Comparison of ENCODE assay signal across 20 cellular contexts in the genomic region with DNA sequence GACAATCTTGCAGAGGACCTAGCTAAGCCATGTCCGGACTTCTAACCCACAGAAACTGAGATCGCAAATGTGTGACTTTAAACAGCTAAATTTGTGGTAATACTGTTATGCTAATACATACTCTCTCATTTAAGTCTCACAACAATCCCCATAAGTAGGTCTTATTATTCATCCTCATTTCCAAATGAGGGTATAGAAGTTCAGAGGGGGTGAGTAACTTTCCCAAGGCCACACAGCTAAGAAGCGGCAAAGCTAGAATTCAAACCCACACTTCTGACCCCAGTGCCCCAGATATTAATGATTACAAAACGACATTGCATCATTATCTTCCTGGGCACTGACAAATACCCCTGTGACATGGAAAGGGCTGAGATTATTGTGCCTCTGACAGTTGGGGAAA.
DNase-seq lines count a peak whose midpoint lies in the region; ATAC-seq, FAIRE-seq and TF ChIP-seq lines count a peak whose summit lies in the region.
"Had no signal": no experiment of that assay in that cellular context is flagged by ENCODE, and none has a peak within 500 bp of the region (broad histone marks: within the 10 kb centered on the region; RNA-seq: fewer than 3 reads in every experiment).

No MANE protein-coding gene starts in this region.

- H3K9ac ChIP-seq in HepG2 (ENCODE audit: insufficient read depth, low read depth, low read length): no peak overlapping the region
- no peak overlapping the region for H3K9ac ChIP-seq in smooth muscle cell (ENCODE audit: low read depth)
- H3K9ac ChIP-seq: KMS-11 had no signal

- H3K4me2 ChIP-seq in HepG2 (ENCODE audit: low read depth, low read length) (peak overlapping the region; percentile 27), smooth muscle cell (no peak overlapping the region)
- H3K4me2 ChIP-seq: KMS-11 had no signal

- BruUV-seq in HepG2 (replicated peaks; lab: Mats Ljungman, UMichigan): no TSS peak

- POLR2A ChIA-PET in HepG2 (lab: Yijun Ruan, JAX): interaction anchor here (0.6 to 5.1 kb wide), 4 partner anchors 11 to 107 kb away, joined by 3 to 48 read pairs (median 4); no protein-coding TSS in a partner anchor

- DNase-seq in left ventricle myocardium inferior: no peak
- no peak for DNase-seq in heart right ventricle
- no peak for DNase-seq in body of pancreas
- DNase-seq in HepG2 (ENCODE audit: low spot score): no peak
- DNase-seq in upper lobe of right lung: no peak
- no peak for DNase-seq in cortex of kidney (lab: John Stamatoyannopoulos, UW)
- DNase-seq in smooth muscle cell (lab: John Stamatoyannopoulos, UW; ENCODE audit: unreplicated experiment): no peak
- no peak for DNase-seq in 8988T
- DNase-seq: Caco-2, DMS53, HFFc6, NCI-H1105, NCI-H187 treated with DMSO at 0.1 percent for 48 hours, NCI-H2171, NCI-H82, SHP77 treated with DMSO at 0.1 percent for 48 hours had no signal

- TF ChIP-seq POLR2A in body of pancreas (IDR thresholded peaks at IDR 0.05): no peak
- no peak for TF ChIP-seq POLR2A in HepG2 (IDR thresholded peaks at IDR 0.05; ENCODE audit: insufficient read depth in 1 of 2, low read depth in 2 of 2, low read length in 2 of 2)

- CTCF ChIA-PET in HepG2 (lab: Yijun Ruan, JAX; ENCODE audit: low intra/inter-chr PET ratio, low total read pairs): no interaction called here

- H3K4me1 ChIP-seq in left ventricle myocardium inferior (peaks cover 10% of the 10 kb centered on the region), heart right ventricle (peaks cover 0 to 53% (median 0%) of the 10 kb centered on the region in 9 donors), body of pancreas (peaks cover 34% of the 10 kb centered on the region), HepG2 (ENCODE audit: insufficient read depth, low read length) (peaks cover 81% of the 10 kb centered on the region), upper lobe of right lung (peaks cover 50% of the 10 kb centered on the region), smooth muscle cell (ENCODE audit: low read depth) (no peaks in the 10 kb centered on the region)

- H3K9me3 ChIP-seq in left ventricle myocardium inferior (replicated peaks) (no peaks in the 10 kb centered on the region), heart right ventricle (no peaks in the 10 kb centered on the region), body of pancreas (no peaks in the 10 kb centered on the region), HepG2 (ENCODE audit: low read length) (no peaks in the 10 kb centered on the region), upper lobe of right lung (no peaks in the 10 kb centered on the region), smooth muscle cell (replicated peaks; ENCODE audit: low read depth) (no peaks in the 10 kb centered on the region)
- H3K9me3 ChIP-seq: Caco-2 had no signal

- ATAC-seq in heart right ventricle (no peak), body of pancreas (no peak), HepG2 (no peak), upper lobe of right lung (no peak)
- ATAC-seq: Panc1 had no signal

- FAIRE-seq in HepG2 (lab: Jason Lieb, UNC): no peak

- H3K27me3 ChIP-seq in left ventricle myocardium inferior (ENCODE audit: low read depth) (peaks cover 44% of the 10 kb centered on the region), heart right ventricle (peaks cover 0 to 22% (median 7%) of the 10 kb centered on the region in 7 donors), body of pancreas (no peaks in the 10 kb centered on the region), HepG2 (ENCODE audit: control insufficient read depth in 1 of 2, insufficient read depth in 2 of 2, low read length in 2 of 2) (peaks cover 2 to 7% of the 10 kb centered on the region in 2 experiments; a peak in 3 of 5 replicates), upper lobe of right lung (peaks cover 7% of the 10 kb centered on the region), smooth muscle cell (ENCODE audit: low read depth) (peaks cover 2% of the 10 kb centered on the region)

- no peaks in the 10 kb centered on the region for H3F3A ChIP-seq in smooth muscle cell (ENCODE audit: low read depth)

- no peak overlapping the region for H3K4me3 ChIP-seq in left ventricle myocardium inferior
- H3K4me3 ChIP-seq in heart right ventricle: no peak overlapping the region
- H3K4me3 ChIP-seq in body of pancreas: no peak overlapping the region
- no peak overlapping the region for H3K4me3 ChIP-seq in HepG2 (replicated peaks in 1 of 3; ENCODE audit: insufficient read depth in 1 of 3, low read depth in 2 of 3, low read length in 3 of 3)
- no peak overlapping the region for H3K4me3 ChIP-seq in upper lobe of right lung
- H3K4me3 ChIP-seq in smooth muscle cell: no peak overlapping the region

- TF ChIP-seq RAD21 in HepG2 (CRISPR knock-in tag; IDR thresholded peaks at IDR 0.05): no peak

- WGBS in heart right ventricle, 2 donors: 85 to 90% methylated on average over 4 of the region's 4 CpGs
- 63 to 69% methylated on average over 4 of the region's 4 CpGs for WGBS in body of pancreas, 2 donors
- WGBS in HepG2 (ENCODE audit: low lambda C conversion rate): 67% methylated on average over 4 of the region's 4 CpGs
- whole genome bisulfite sequencing in smooth muscle cell (ENCODE audit: low lambda C conversion rate): 82% methylated on average over 4 of the region's 4 CpGs

- H2AFZ ChIP-seq in HepG2 (ENCODE audit: low read length) (no peak overlapping the region), smooth muscle cell (ENCODE audit: low read depth) (no peak overlapping the region)

- H4K20me1 ChIP-seq in HepG2 (ENCODE audit: insufficient read depth, low read length) (no peaks in the 10 kb centered on the region), smooth muscle cell (ENCODE audit: low read depth) (no peaks in the 10 kb centered on the region)

- intact Hi-C loops in left ventricle myocardium inferior (cut with micrococcal nuclease) (no loop called here), heart right ventricle (cut with DNase I) (no loop called here), body of pancreas (cut with DNase I) (no loop called here), HepG2 (cut with micrococcal nuclease; ENCODE audit: unreplicated experiment) (no loop called here), upper lobe of right lung (cut with DNase I) (no loop called here)

- H3K36me3 ChIP-seq in left ventricle myocardium inferior (no peaks in the 10 kb centered on the region), heart right ventricle (no peaks in the 10 kb centered on the region), body of pancreas (replicated peaks in 1 of 2; ENCODE audit: insufficient read depth in 1 of 2, low read depth in 2 of 2) (no peaks in the 10 kb centered on the region), HepG2 (replicated peaks in 1 of 2; ENCODE audit: control insufficient read depth in 1 of 2, insufficient read depth in 2 of 2, low read length in 2 of 2) (no peaks in the 10 kb centered on the region), upper lobe of right lung (no peaks in the 10 kb centered on the region), smooth muscle cell (ENCODE audit: low read depth) (no peaks in the 10 kb centered on the region)

- no peaks in the 10 kb centered on the region for H3K79me2 ChIP-seq in HepG2 (ENCODE audit: insufficient read depth, low read length)
- H3K79me2 ChIP-seq in smooth muscle cell (ENCODE audit: low read depth): no peaks in the 10 kb centered on the region

- H3K27ac ChIP-seq in left ventricle myocardium inferior (replicated peaks) (peak overlapping the region; percentile 50), heart right ventricle (peak overlapping the region in 2 of 10 donors; percentile 4 to 90), body of pancreas (peak overlapping the region in 3 of 4 donors; percentile 37 to 74 (median 38)), HepG2 (ENCODE audit: extremely low read length, insufficient read depth, low read length) (no peak overlapping the region), upper lobe of right lung (peak overlapping the region; percentile 1), smooth muscle cell (ENCODE audit: low read depth) (no peak overlapping the region)
- H3K27ac ChIP-seq: 22Rv1, C4-2B, KMS-11 had no signal

- in situ Hi-C loops in HepG2 (cut with HindIII; ENCODE audit: extremely low pct_ligation_motif_present, low pct_unique_long_range_greater_than_20kb): no loop called here

- TF ChIP-seq EP300 in HepG2 (IDR thresholded peaks at IDR 0.05; ENCODE audit: low read depth in 2 of 2, low read length in 2 of 2) (no peak), HepG2 (CRISPR knock-in tag; IDR thresholded peaks at IDR 0.05; ENCODE audit: borderline replicate concordance) (no peak)

- no peak for TF ChIP-seq CTCF in left ventricle myocardium inferior (IDR thresholded peaks at IDR 0.05; ENCODE audit: borderline replicate concordance)
- no peak for TF ChIP-seq CTCF in heart right ventricle (IDR thresholded peaks at IDR 0.05)
- TF ChIP-seq CTCF in body of pancreas (IDR thresholded peaks at IDR 0.05): no peak
- TF ChIP-seq CTCF in HepG2 (CRISPR knock-in tag; IDR thresholded peaks at IDR 0.05): no peak
- no peak for TF ChIP-seq CTCF in upper lobe of right lung (IDR thresholded peaks at IDR 0.05)
- no peak for TF ChIP-seq CTCF in smooth muscle cell (IDR thresholded peaks at IDR 0.05; ENCODE audit: borderline replicate concordance, insufficient read depth, poor library complexity, severe bottlenecking)

TF ChIP-seq in HepG2, 621 proteins besides CTCF, POLR2A, EP300 and RAD21 (continues in another document):
- no peak for TF ChIP-seq ZNF879 (CRISPR knock-in tag; IDR thresholded peaks at IDR 0.05)
- TF ChIP-seq, protein P1, sequence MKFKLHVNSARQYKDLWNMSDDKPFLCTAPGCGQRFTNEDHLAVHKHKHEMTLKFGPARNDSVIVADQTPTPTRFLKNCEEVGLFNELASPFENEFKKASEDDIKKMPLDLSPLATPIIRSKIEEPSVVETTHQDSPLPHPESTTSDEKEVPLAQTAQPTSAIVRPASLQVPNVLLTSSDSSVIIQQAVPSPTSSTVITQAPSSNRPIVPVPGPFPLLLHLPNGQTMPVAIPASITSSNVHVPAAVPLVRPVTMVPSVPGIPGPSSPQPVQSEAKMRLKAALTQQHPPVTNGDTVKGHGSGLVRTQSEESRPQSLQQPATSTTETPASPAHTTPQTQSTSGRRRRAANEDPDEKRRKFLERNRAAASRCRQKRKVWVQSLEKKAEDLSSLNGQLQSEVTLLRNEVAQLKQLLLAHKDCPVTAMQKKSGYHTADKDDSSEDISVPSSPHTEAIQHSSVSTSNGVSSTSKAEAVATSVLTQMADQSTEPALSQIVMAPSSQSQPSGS (CRISPR knock-in tag; IDR thresholded peaks at IDR 0.05): no peak
- TF ChIP-seq ZNF34 (CRISPR knock-in tag; IDR thresholded peaks at IDR 0.05; ENCODE audit: borderline replicate concordance): no peak; the same call in 1 of the 2 replicates
- TF ChIP-seq SOX6 (IDR thresholded peaks at IDR 0.05): no peak
- TF ChIP-seq SOX6 (CRISPR knock-in tag; IDR thresholded peaks at IDR 0.05): peak; percentile 9; the same call in 1 of the 2 replicates
- peak; percentile 73 for TF ChIP-seq CEBPG (CRISPR knock-in tag; IDR thresholded peaks at IDR 0.05)
- peak; percentile 31; the same call in 1 of the 2 replicates for TF ChIP-seq RCOR2 (CRISPR knock-in tag; IDR thresholded peaks at IDR 0.05)

Comparison
In these comparisons a context has a peak if more than half of its experiments do, and no peak if none do; other contexts are left out.
1. H3K27ac ChIP-seq: peak in left ventricle myocardium inferior (single experiment), body of pancreas (3 of 4) and upper lobe of right lung (single experiment); none in HepG2 (single experiment) and smooth muscle cell (single experiment).